In genomic region chr1:173328961-173329360, GRCh38 we compare ENCODE assay signal across 26 cellular contexts.
"Had no signal": no experiment of that assay in that cellular context is flagged by ENCODE, and none has a peak within 500 bp of the region (broad histone marks: within the 10 kb centered on the region; RNA-seq: fewer than 3 reads in every experiment).

No MANE protein-coding gene starts in this region.

- ATAC-seq: activated CD8-positive, alpha-beta T cell treated with anti-CD3 and anti-CD28 coated beads, Interleukin-2, amount 10 ng/mL, durations not matched to agents 7 days and 5 days; gastroesophageal sphincter; naive thymus-derived CD4-positive, alpha-beta T cell; right lobe of liver had no signal

- H3K27ac ChIP-seq: breast epithelium, dorsolateral prefrontal cortex, gastroesophageal sphincter, left ventricle myocardium inferior, right lobe of liver, upper lobe of left lung had no signal

- H3K27me3 Mint-ChIP-seq: activated naive CD4-positive, alpha-beta T cell treated with anti-CD3 and anti-CD28 coated beads, Interleukin-2, amount 50 U/mL, for 24 hours; central memory CD8-positive, alpha-beta T cell; naive thymus-derived CD4-positive, alpha-beta T cell had no signal

- H3K27me3 ChIP-seq: breast epithelium, dorsolateral prefrontal cortex, gastroesophageal sphincter, right lobe of liver, upper lobe of left lung had no signal

- DNase-seq: activated CD4-positive, alpha-beta T cell treated with anti-CD3 and anti-CD28 coated beads for 1 hour; activated CD4-positive, alpha-beta T cell treated with anti-CD3 and anti-CD28 coated beads, Interleukin-2, amount 50 U/mL, for 1 hour; activated CD8-positive, alpha-beta T cell treated with anti-CD3 and anti-CD28 coated beads, Interleukin-2, amount 10 ng/mL, durations not matched to agents 7 days and 5 days; activated gamma-delta T cell treated with Interleukin-2 at 50 U/mL for 16 hours; aorta; dorsolateral prefrontal cortex; head of caudate nucleus; hypothalamus; left ventricle myocardium inferior; naive thymus-derived CD4-positive, alpha-beta T cell; occipital lobe; posterior cingulate gyrus; right lobe of liver; small intestine; stimulated activated CD4-positive, alpha-beta T cell treated with anti-CD3 and anti-CD28 coated beads, Interleukin-15, amount 100 ng/mL, for 24 hours; stimulated activated CD8-positive, alpha-beta memory T cell treated with anti-CD3 and anti-CD28 coated beads, Interleukin-4, amount 100 ng/mL, for 48 hours; stimulated activated naive CD4-positive, alpha-beta T cell treated with Interleukin-2 at 50 U/mL for 16 hours; T-helper 9 cell; upper lobe of left lung had no signal

- H3K36me3 ChIP-seq: breast epithelium, gastroesophageal sphincter, left ventricle myocardium inferior, right lobe of liver, upper lobe of left lung had no signal

- FAIRE-seq: colon, small intestine had no signal

- H3K9me3 Mint-ChIP-seq: activated naive CD4-positive, alpha-beta T cell treated with anti-CD3 and anti-CD28 coated beads, Interleukin-2, amount 50 U/mL, for 24 hours had no signal

- H3K36me3 Mint-ChIP-seq: activated naive CD4-positive, alpha-beta T cell treated with anti-CD3 and anti-CD28 coated beads, Interleukin-2, amount 50 U/mL, for 24 hours had no signal

- H3K4me3 ChIP-seq: breast epithelium, dorsolateral prefrontal cortex, gastroesophageal sphincter, left ventricle myocardium inferior, right lobe of liver, upper lobe of left lung had no signal

- H3K4me3 Mint-ChIP-seq: activated CD8-positive, alpha-beta T cell treated with anti-CD3 and anti-CD28 coated beads, Interleukin-2, amount 10 ng/mL, durations not matched to agents 7 days and 5 days; activated naive CD4-positive, alpha-beta T cell treated with anti-CD3 and anti-CD28 coated beads, Interleukin-2, amount 50 U/mL, for 24 hours; activated T-helper 1 cell treated with anti-CD3 and anti-CD28 coated beads, Interleukin-12 subunit alpha, Interleukin-12 subunit beta, Interleukin-2, Interleukin-4 antibody, amounts not matched to agents 30 ng/mL and 10 ng/mL and 1 ng/mL, durations not matched to agents 14 hours and 24 hours and 36 hours; central memory CD8-positive, alpha-beta T cell; naive thymus-derived CD4-positive, alpha-beta T cell; neural crest cell had no signal

- H3K27ac Mint-ChIP-seq: activated CD8-positive, alpha-beta T cell treated with anti-CD3 and anti-CD28 coated beads, Interleukin-2, amount 10 ng/mL, durations not matched to agents 7 days and 5 days; activated naive CD4-positive, alpha-beta T cell treated with anti-CD3 and anti-CD28 coated beads, Interleukin-2, amount 50 U/mL, for 24 hours; activated T-helper 1 cell treated with anti-CD3 and anti-CD28 coated beads, Interleukin-12 subunit alpha, Interleukin-12 subunit beta, Interleukin-2, Interleukin-4 antibody, amounts not matched to agents 30 ng/mL and 10 ng/mL and 1 ng/mL, durations not matched to agents 14 hours and 24 hours and 36 hours; naive thymus-derived CD4-positive, alpha-beta T cell had no signal

- H3K4me1 Mint-ChIP-seq: neural crest cell had no signal

- H3K4me1 ChIP-seq: right lobe of liver had no signal

- H3K9me3 ChIP-seq: breast epithelium, gastroesophageal sphincter, right lobe of liver, upper lobe of left lung had no signal
